In the genomic region with DNA sequence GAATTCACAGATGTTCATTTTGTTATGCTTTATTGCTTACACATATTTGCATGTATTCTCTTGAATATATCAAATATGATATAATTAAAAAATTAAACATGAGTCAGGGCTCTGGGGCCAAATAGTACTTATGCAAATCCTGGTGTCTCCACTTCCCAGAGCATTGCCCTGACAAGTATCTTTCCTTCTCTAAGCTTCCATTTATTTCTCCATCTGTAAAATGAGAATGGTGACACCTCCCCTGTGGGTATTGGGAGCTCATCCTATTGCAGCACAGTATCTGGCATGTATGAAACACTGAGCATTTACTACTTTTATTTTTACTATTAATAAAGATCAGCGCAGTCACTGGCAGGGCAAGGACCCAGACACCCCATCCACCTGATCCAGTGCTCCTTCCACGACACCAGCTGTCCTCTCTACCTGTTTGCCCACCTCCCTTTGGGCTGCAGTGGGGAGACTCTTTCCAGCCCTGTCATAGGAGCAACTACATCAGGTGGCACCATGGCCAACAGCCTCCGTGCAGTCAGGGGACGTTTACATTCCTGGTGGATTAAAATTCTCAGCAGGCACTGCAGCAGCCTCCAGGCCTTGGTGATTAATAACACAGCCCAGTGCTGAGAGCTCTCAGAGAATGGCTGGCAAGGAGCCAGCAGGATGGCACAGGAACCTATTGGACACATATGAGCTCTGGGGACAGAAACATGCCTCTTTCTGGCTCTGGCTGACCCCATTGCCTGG, we compare ENCODE assay signal across 8 cellular contexts.
DNase-seq lines count a peak whose midpoint lies in the region; ATAC-seq and TF ChIP-seq lines count a peak whose summit lies in the region.

No MANE protein-coding gene starts in this region.

- CTCF ChIA-PET in AG04450 (lab: Charles Lee), result interaction anchor here (0.7 to 1.8 kb wide), 2 partner anchors 9 to 144 kb away, joined by 4 read pairs; no protein-coding TSS in a partner anchor

- intact Hi-C loops in cardiac septum (cut with DNase I), result no loop called here

- TF ChIP-seq CTCF in AG04450 (IDR thresholded peaks at IDR 0.05; ENCODE audit: low read depth, low read length) (no peak), GM13977 (IDR thresholded peaks at IDR 0.05; ENCODE audit: extremely low read depth, insufficient read depth, missing control alignments) (no peak)

- H3K27ac ChIP-seq in AG04450 (ENCODE audit: low read depth, low read length) (peak overlapping the region; percentile 31), SJSA1 (no peak overlapping the region)

- H3K4me1 ChIP-seq in SJSA1 (replicated peaks), result peaks cover 7% of the 10 kb centered on the region

- no peak overlapping the region for H3K4me3 ChIP-seq in AG04450 (ENCODE audit: low read depth, low read length)
- no peak overlapping the region for H3K4me3 ChIP-seq in SJSA1

- in situ Hi-C loops in GM13977 (cut with MboI; ENCODE audit: low pct_unique_long_range_greater_than_20kb, low sequenced_read_pairs, unreplicated experiment), result no loop called here

- H3K36me3 ChIP-seq in SJSA1, result no peaks in the 10 kb centered on the region

- DNase-seq in AG04450 (ENCODE audit: low read depth, low spot score) (peak; percentile 34), HS-27A (ENCODE audit: low read depth) (peak; percentile 50), SJSA1 (ENCODE audit: low read depth in 1 of 2, low spot score in 2 of 2) (peak; percentile 67 to 81), cardiac septum (ENCODE audit: low spot score) (peak; percentile 70), GM13977 (ENCODE audit: low spot score) (no peak)

- H3K27me3 ChIP-seq in AG04450 (ENCODE audit: control insufficient read depth, insufficient read depth, low read length) (no peaks in the 10 kb centered on the region), SJSA1 (replicated peaks) (no peaks in the 10 kb centered on the region)

- ATAC-seq in HG03342 (IDR thresholded peaks at IDR 0.05; ENCODE audit: unreplicated experiment) (no peak), HG03139 (IDR thresholded peaks at IDR 0.05; ENCODE audit: unreplicated experiment) (no peak), GM19035 (IDR thresholded peaks at IDR 0.05; ENCODE audit: unreplicated experiment) (no peak)

- peaks cover 4% of the 10 kb centered on the region; the same call in 1 of the 2 replicates for H3K9me3 ChIP-seq in AG04450 (ENCODE audit: control insufficient read depth, insufficient read depth, low read length)
- no peaks in the 10 kb centered on the region for H3K9me3 ChIP-seq in SJSA1 (replicated peaks)

- POLR2A ChIA-PET in AG04450 (lab: Yijun Ruan, JAX), result no interaction called here
